In the genomic region with DNA sequence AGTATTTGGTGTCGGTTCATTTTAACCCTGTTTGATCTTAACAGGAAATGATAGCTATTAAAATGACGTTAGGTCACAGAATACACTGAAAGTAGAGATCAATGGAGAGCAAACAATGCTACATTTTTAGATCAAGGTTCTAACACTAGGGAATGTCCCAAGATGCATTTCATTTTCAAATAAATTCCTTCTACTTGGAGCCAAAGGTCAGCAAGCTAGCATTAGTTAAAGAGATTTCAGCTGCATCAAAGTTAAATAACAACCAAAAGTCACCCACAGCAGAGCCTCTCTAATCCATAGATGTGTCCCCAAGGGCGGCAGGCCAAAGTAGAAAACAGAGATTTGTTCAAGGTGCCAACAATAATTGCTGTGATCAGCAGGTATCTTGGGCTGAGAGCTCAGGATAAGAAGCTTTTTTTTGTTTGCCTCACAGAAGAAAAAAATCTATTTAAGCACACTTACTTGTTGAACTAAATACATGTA, we compare ENCODE assay signal across 1 cellular context.
TF ChIP-seq lines count a peak whose summit lies in the region.

No MANE protein-coding gene starts in this region.

TF ChIP-seq in HCT116, 20 proteins besides CTCF, POLR2A, EP300 and RAD21:
- TF ChIP-seq YY1 (IDR thresholded peaks at IDR 0.05; ENCODE audit: extremely low read depth, insufficient replicate concordance, low read depth, low read length), result no peak
- no peak for TF ChIP-seq JUND (IDR thresholded peaks at IDR 0.05)
- TF ChIP-seq, protein P1, sequence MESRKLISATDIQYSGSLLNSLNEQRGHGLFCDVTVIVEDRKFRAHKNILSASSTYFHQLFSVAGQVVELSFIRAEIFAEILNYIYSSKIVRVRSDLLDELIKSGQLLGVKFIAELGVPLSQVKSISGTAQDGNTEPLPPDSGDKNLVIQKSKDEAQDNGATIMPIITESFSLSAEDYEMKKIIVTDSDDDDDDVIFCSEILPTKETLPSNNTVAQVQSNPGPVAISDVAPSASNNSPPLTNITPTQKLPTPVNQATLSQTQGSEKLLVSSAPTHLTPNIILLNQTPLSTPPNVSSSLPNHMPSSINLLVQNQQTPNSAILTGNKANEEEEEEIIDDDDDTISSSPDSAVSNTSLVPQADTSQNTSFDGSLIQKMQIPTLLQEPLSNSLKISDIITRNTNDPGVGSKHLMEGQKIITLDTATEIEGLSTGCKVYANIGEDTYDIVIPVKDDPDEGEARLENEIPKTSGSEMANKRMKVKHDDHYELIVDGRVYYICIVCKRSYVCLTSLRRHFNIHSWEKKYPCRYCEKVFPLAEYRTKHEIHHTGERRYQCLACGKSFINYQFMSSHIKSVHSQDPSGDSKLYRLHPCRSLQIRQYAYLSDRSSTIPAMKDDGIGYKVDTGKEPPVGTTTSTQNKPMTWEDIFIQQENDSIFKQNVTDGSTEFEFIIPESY (IDR thresholded peaks at IDR 0.05; ENCODE audit: extremely low read depth, insufficient replicate concordance, low read length), result no peak
- TF ChIP-seq FOSL1 (IDR thresholded peaks at IDR 0.05; ENCODE audit: low read depth), result no peak
- no peak for TF ChIP-seq TCF7L2 (IDR thresholded peaks at IDR 0.05; ENCODE audit: borderline replicate concordance, extremely low read depth, insufficient read depth, insufficient read length)
- TF ChIP-seq CBX3 (IDR thresholded peaks at IDR 0.05; ENCODE audit: low read depth), result no peak
- no peak for TF ChIP-seq CEBPB (IDR thresholded peaks at IDR 0.05; ENCODE audit: low read depth)
- no peak for TF ChIP-seq SP1 (IDR thresholded peaks at IDR 0.05; ENCODE audit: low read depth)
- TF ChIP-seq SIN3A (IDR thresholded peaks at IDR 0.05; ENCODE audit: low read depth), result no peak
- TF ChIP-seq, protein P2, sequence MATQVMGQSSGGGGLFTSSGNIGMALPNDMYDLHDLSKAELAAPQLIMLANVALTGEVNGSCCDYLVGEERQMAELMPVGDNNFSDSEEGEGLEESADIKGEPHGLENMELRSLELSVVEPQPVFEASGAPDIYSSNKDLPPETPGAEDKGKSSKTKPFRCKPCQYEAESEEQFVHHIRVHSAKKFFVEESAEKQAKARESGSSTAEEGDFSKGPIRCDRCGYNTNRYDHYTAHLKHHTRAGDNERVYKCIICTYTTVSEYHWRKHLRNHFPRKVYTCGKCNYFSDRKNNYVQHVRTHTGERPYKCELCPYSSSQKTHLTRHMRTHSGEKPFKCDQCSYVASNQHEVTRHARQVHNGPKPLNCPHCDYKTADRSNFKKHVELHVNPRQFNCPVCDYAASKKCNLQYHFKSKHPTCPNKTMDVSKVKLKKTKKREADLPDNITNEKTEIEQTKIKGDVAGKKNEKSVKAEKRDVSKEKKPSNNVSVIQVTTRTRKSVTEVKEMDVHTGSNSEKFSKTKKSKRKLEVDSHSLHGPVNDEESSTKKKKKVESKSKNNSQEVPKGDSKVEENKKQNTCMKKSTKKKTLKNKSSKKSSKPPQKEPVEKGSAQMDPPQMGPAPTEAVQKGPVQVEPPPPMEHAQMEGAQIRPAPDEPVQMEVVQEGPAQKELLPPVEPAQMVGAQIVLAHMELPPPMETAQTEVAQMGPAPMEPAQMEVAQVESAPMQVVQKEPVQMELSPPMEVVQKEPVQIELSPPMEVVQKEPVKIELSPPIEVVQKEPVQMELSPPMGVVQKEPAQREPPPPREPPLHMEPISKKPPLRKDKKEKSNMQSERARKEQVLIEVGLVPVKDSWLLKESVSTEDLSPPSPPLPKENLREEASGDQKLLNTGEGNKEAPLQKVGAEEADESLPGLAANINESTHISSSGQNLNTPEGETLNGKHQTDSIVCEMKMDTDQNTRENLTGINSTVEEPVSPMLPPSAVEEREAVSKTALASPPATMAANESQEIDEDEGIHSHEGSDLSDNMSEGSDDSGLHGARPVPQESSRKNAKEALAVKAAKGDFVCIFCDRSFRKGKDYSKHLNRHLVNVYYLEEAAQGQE (IDR thresholded peaks at IDR 0.05; ENCODE audit: low read depth), result no peak
- TF ChIP-seq SRF (IDR thresholded peaks at IDR 0.05; ENCODE audit: low read depth), result no peak
- no peak for TF ChIP-seq ZFX (IDR thresholded peaks at IDR 0.05)
- TF ChIP-seq, protein P3, sequence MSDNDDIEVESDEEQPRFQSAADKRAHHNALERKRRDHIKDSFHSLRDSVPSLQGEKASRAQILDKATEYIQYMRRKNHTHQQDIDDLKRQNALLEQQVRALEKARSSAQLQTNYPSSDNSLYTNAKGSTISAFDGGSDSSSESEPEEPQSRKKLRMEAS (IDR thresholded peaks at IDR 0.05), result no peak
- no peak for TF ChIP-seq POLR2AphosphoS5 (IDR thresholded peaks at IDR 0.05; ENCODE audit: low read depth, low read length)
- TF ChIP-seq EZH2 (IDR thresholded peaks at IDR 0.05), result no peak
- TF ChIP-seq, protein P4, sequence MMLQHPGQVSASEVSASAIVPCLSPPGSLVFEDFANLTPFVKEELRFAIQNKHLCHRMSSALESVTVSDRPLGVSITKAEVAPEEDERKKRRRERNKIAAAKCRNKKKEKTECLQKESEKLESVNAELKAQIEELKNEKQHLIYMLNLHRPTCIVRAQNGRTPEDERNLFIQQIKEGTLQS (IDR thresholded peaks at IDR 0.05), result no peak
- TF ChIP-seq ZNF274 (IDR thresholded peaks at IDR 0.05; ENCODE audit: low read depth, low read length), result no peak
- TF ChIP-seq EZH2phosphoT487 (IDR thresholded peaks at IDR 0.05; ENCODE audit: borderline replicate concordance), result no peak
- no peak for TF ChIP-seq EGR1 (IDR thresholded peaks at IDR 0.05; ENCODE audit: low read depth)
- TF ChIP-seq ELF1 (IDR thresholded peaks at IDR 0.05; ENCODE audit: borderline replicate concordance, low read depth), result no peak
